In genomic region chr14:95200404-95200803, GRCh38 we compare ENCODE assay signal across 14 cellular contexts. TPM values are rescaled to one million over a fixed set of nuclear protein-coding genes. Genes with fewer than 3 reads are reported as not detected.
DNase-seq lines count a peak whose midpoint lies in the region; ATAC-seq and TF ChIP-seq lines count a peak whose summit lies in the region.
"Had no signal": no experiment of that assay in that cellular context is flagged by ENCODE, and none has a peak within 500 bp of the region (broad histone marks: within the 10 kb centered on the region; RNA-seq: fewer than 3 reads in every experiment).

No MANE protein-coding gene starts in this region.

- no peak overlapping the region for H3K27ac ChIP-seq in upper lobe of left lung
- H3K27ac ChIP-seq: A549 had no signal

- 56 to 66% methylated on average over 7 of the region's 7 CpGs for WGBS in upper lobe of left lung, 2 donors

- peak in 1 of 4 donors; percentile 70 for TF ChIP-seq EP300 in upper lobe of left lung (IDR thresholded peaks at IDR 0.05)

- DNase-seq in SHP77 treated with DMSO at 0.1 percent for 48 hours (lab: John Stamatoyannopoulos, UW), result peak; percentile 13
- no peak for DNase-seq in SHP77 (lab: John Stamatoyannopoulos, UW)
- DNase-seq in NCI-H345 treated with DMSO at 0.1 percent for 48 hours (lab: John Stamatoyannopoulos, UW; ENCODE audit: unreplicated experiment), result peak; percentile 58
- DNase-seq in glomerular visceral epithelial cell (ENCODE audit: extremely low spot score), result peak; percentile 65
- DNase-seq in upper lobe of left lung, result peak; percentile 63 to 85
- no peak for DNase-seq in SK-N-DZ (ENCODE audit: low spot score)
- DNase-seq: activated CD4-positive, alpha-beta T cell treated with anti-CD3 and anti-CD28 coated beads, Interleukin-2, amount 50 U/mL, for 1 hour; CD8-positive, alpha-beta T cell; mesendoderm; occipital lobe; small intestine had no signal

- H3K4me1 ChIP-seq in upper lobe of left lung, result peaks cover 0 to 4% (median 0%) of the 10 kb centered on the region in 4 donors
- H3K4me1 ChIP-seq: A549 had no signal

- no peaks in the 10 kb centered on the region for H3K27me3 ChIP-seq in upper lobe of left lung

- no peak for TF ChIP-seq POLR2A in upper lobe of left lung (IDR thresholded peaks at IDR 0.05)

- no peak overlapping the region for H3K4me3 ChIP-seq in upper lobe of left lung
- H3K4me3 ChIP-seq: A549 had no signal

- peaks cover 0 to 9% (median 4%) of the 10 kb centered on the region in 4 donors for H3K9me3 ChIP-seq in upper lobe of left lung

- peaks cover 0 to 13% (median 0%) of the 10 kb centered on the region in 4 donors for H3K36me3 ChIP-seq in upper lobe of left lung

- ATAC-seq in upper lobe of left lung (ENCODE audit: low FRiP score in 2 of 2) (peak; percentile 56 to 86), GM21619 (IDR thresholded peaks at IDR 0.05; ENCODE audit: unreplicated experiment) (no peak), HG03460 (IDR thresholded peaks at IDR 0.05; ENCODE audit: unreplicated experiment) (no peak)
- ATAC-seq: A549; CD8-positive, alpha-beta T cell had no signal

- TF ChIP-seq CTCF in upper lobe of left lung (IDR thresholded peaks at IDR 0.05), result no peak

RNA-seq across cellular contexts. Expression of gene DICER1, which starts 43.1 kb away (rescaled TPM):
- 100 to 1,000 TPM in 1 of 6 donors, 10 to 100 TPM in 5; 57.7 to 106 (median 75.1) TPM for total RNA-seq in upper lobe of left lung
- 18.6 and 20.7 TPM in 2 replicates for polyA plus RNA-seq in SK-N-DZ (2014; cell fraction: cytosol; rRNA removed)
- polyA plus RNA-seq in SK-N-DZ (2014; cell fraction: nucleus; rRNA removed), result 28.1 and 68.4 TPM in 2 replicates

Comparison
In these comparisons a context has a peak if more than half of its experiments do, and no peak if none do; other contexts are left out.
1. DNase-seq: peak in SHP77 treated with DMSO at 0.1 percent for 48 hours (single experiment), NCI-H345 treated with DMSO at 0.1 percent for 48 hours (single experiment), glomerular visceral epithelial cell (single experiment) and upper lobe of left lung (2 of 2); none in SHP77 (0 of 2) and SK-N-DZ (single experiment).
2. ATAC-seq: peak in upper lobe of left lung (2 of 2); none in GM21619 (single experiment) and HG03460 (single experiment).